1 cellular context compared by ENCODE assay signal in genomic region chr3:156643729-156644389, GRCh38.
A peak's percentile ranks its signal among the peaks of the same experiment; 100 is the strongest.
TF ChIP-seq lines count a peak whose summit lies in the region.

No MANE protein-coding gene starts in this region.

TF ChIP-seq in GM12878, 131 proteins besides CTCF, POLR2A, EP300 and RAD21 (continued from another document):
- TF ChIP-seq, protein P1, sequence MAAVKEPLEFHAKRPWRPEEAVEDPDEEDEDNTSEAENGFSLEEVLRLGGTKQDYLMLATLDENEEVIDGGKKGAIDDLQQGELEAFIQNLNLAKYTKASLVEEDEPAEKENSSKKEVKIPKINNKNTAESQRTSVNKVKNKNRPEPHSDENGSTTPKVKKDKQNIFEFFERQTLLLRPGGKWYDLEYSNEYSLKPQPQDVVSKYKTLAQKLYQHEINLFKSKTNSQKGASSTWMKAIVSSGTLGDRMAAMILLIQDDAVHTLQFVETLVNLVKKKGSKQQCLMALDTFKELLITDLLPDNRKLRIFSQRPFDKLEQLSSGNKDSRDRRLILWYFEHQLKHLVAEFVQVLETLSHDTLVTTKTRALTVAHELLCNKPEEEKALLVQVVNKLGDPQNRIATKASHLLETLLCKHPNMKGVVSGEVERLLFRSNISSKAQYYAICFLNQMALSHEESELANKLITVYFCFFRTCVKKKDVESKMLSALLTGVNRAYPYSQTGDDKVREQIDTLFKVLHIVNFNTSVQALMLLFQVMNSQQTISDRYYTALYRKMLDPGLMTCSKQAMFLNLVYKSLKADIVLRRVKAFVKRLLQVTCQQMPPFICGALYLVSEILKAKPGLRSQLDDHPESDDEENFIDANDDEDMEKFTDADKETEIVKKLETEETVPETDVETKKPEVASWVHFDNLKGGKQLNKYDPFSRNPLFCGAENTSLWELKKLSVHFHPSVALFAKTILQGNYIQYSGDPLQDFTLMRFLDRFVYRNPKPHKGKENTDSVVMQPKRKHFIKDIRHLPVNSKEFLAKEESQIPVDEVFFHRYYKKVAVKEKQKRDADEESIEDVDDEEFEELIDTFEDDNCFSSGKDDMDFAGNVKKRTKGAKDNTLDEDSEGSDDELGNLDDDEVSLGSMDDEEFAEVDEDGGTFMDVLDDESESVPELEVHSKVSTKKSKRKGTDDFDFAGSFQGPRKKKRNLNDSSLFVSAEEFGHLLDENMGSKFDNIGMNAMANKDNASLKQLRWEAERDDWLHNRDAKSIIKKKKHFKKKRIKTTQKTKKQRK (IDR thresholded peaks at IDR 0.05; ENCODE audit: low read depth, low read length) = no peak
- TF ChIP-seq KLF5 (IDR thresholded peaks at IDR 0.05; ENCODE audit: partially characterized antibody) = no peak
- TF ChIP-seq ZZZ3 (IDR thresholded peaks at IDR 0.05; ENCODE audit: control insufficient read depth, insufficient read length, low read depth) = no peak
- TF ChIP-seq STAT3 (IDR thresholded peaks at IDR 0.05; ENCODE audit: low read depth, low read length) = no peak
- peak; percentile 50; the same call in 1 of the 2 replicates for TF ChIP-seq CHD2 (IDR thresholded peaks at IDR 0.05; ENCODE audit: borderline replicate concordance, low read depth, low read length)
- no peak for TF ChIP-seq SIX5 (IDR thresholded peaks at IDR 0.05; ENCODE audit: low read depth, low read length, severe bottlenecking)
- TF ChIP-seq IKZF2 (IDR thresholded peaks at IDR 0.05) = peak; percentile 92 to 94
- no peak for TF ChIP-seq SP1 (IDR thresholded peaks at IDR 0.05; ENCODE audit: low read depth, low read length)
- peak; percentile 86 for TF ChIP-seq MTA2 (IDR thresholded peaks at IDR 0.05; ENCODE audit: low read depth)
- no peak for TF ChIP-seq SUZ12 (IDR thresholded peaks at IDR 0.05; ENCODE audit: unreplicated experiment)
- TF ChIP-seq NR2C2 (IDR thresholded peaks at IDR 0.05; ENCODE audit: borderline replicate concordance, control insufficient read depth, insufficient read length, low read depth) = no peak
- peak; percentile 83 for TF ChIP-seq IKZF1 (conservative IDR thresholded peaks at IDR 0.05)
- no peak for TF ChIP-seq NKRF (conservative IDR thresholded peaks at IDR 0.05)
- no peak for TF ChIP-seq RELA (IDR thresholded peaks at IDR 0.05; ENCODE audit: borderline replicate concordance, partially characterized antibody)
- TF ChIP-seq SUPT20H (IDR thresholded peaks at IDR 0.05; ENCODE audit: borderline replicate concordance, control insufficient read depth, low read depth, low read length) = no peak
- no peak; the same call in 1 of the 2 replicates for TF ChIP-seq SMC3 (IDR thresholded peaks at IDR 0.05; ENCODE audit: borderline replicate concordance, low read length)
- no peak for TF ChIP-seq NFXL1 (IDR thresholded peaks at IDR 0.05; ENCODE audit: borderline replicate concordance)
